ENCODE assay signal across 1 cellular context in genomic region chr6:3382399-3383279, GRCh38.
A peak's percentile ranks its signal among the peaks of the same experiment; 100 is the strongest.
TF ChIP-seq lines count a peak whose summit lies in the region.

No MANE protein-coding gene starts in this region.

TF ChIP-seq in HepG2, 621 proteins besides CTCF, POLR2A, EP300 and RAD21 (continued from another document and continues in another):
- 0 out of 2 replicates have a peak, but pooled peaks have one; percentile 20 for TF ChIP-seq ARID2 (CRISPR knock-in tag; IDR thresholded peaks at IDR 0.05; ENCODE audit: borderline replicate concordance)
- TF ChIP-seq ZFX (CRISPR knock-in tag; IDR thresholded peaks at IDR 0.05; ENCODE audit: low read depth) = no peak
- TF ChIP-seq FOSL1 (CRISPR knock-in tag; IDR thresholded peaks at IDR 0.05; ENCODE audit: borderline replicate concordance) = peak; percentile 82
- no peak for TF ChIP-seq ZSCAN9 (CRISPR knock-in tag; IDR thresholded peaks at IDR 0.05; ENCODE audit: borderline replicate concordance)
- TF ChIP-seq PATZ1 (CRISPR knock-in tag; IDR thresholded peaks at IDR 0.05) = peak; percentile 32; the same call in 1 of the 2 replicates
- no peak for TF ChIP-seq KLF6 (CRISPR knock-in tag; IDR thresholded peaks at IDR 0.05)
- peak; percentile 51; the same call in 1 of the 2 replicates for TF ChIP-seq ARNTL (CRISPR knock-in tag; IDR thresholded peaks at IDR 0.05)
- TF ChIP-seq ZNF607 (CRISPR knock-in tag; IDR thresholded peaks at IDR 0.05; ENCODE audit: borderline replicate concordance) = 0 out of 2 replicates have a peak, but pooled peaks have one; percentile 35
- no peak for TF ChIP-seq ZNF33B (CRISPR knock-in tag; IDR thresholded peaks at IDR 0.05)
- no peak for TF ChIP-seq ZNF770 (CRISPR knock-in tag; IDR thresholded peaks at IDR 0.05)
- peak; percentile 17; the same call in 1 of the 2 replicates for TF ChIP-seq YEATS2 (CRISPR knock-in tag; IDR thresholded peaks at IDR 0.05; ENCODE audit: borderline replicate concordance)
- TF ChIP-seq TEAD3 (CRISPR knock-in tag; optimal IDR thresholded peaks at IDR 0.05; ENCODE audit: borderline replicate concordance) = no peak
- TF ChIP-seq ZNF850 (CRISPR knock-in tag; conservative IDR thresholded peaks at IDR 0.05) = no peak
- TF ChIP-seq MTA3 (CRISPR knock-in tag; IDR thresholded peaks at IDR 0.05) = no peak
- TF ChIP-seq ZNF644 (CRISPR knock-in tag; IDR thresholded peaks at IDR 0.05; ENCODE audit: low read depth) = peak; percentile 35; the same call in 1 of the 2 replicates
- no peak for TF ChIP-seq ZFYVE20 (CRISPR knock-in tag; IDR thresholded peaks at IDR 0.05; ENCODE audit: borderline replicate concordance, low read depth)
- TF ChIP-seq SRSF1 (optimal IDR thresholded peaks at IDR 0.05; ENCODE audit: low read depth, low read length) = no peak
- TF ChIP-seq MYPOP (CRISPR knock-in tag; IDR thresholded peaks at IDR 0.05) = no peak
- no peak; the same call in 1 of the 2 replicates for TF ChIP-seq PRDM10 (CRISPR knock-in tag; IDR thresholded peaks at IDR 0.05; ENCODE audit: low read depth)
- peak; percentile 77 for TF ChIP-seq SAP130 (CRISPR knock-in tag; IDR thresholded peaks at IDR 0.05; ENCODE audit: low read depth)
- no peak for TF ChIP-seq TOE1 (CRISPR knock-in tag; IDR thresholded peaks at IDR 0.05)
- no peak for TF ChIP-seq ZKSCAN5 (CRISPR knock-in tag; IDR thresholded peaks at IDR 0.05)
- TF ChIP-seq ZNF335 (CRISPR knock-in tag; IDR thresholded peaks at IDR 0.05) = no peak
- TF ChIP-seq, protein P1, sequence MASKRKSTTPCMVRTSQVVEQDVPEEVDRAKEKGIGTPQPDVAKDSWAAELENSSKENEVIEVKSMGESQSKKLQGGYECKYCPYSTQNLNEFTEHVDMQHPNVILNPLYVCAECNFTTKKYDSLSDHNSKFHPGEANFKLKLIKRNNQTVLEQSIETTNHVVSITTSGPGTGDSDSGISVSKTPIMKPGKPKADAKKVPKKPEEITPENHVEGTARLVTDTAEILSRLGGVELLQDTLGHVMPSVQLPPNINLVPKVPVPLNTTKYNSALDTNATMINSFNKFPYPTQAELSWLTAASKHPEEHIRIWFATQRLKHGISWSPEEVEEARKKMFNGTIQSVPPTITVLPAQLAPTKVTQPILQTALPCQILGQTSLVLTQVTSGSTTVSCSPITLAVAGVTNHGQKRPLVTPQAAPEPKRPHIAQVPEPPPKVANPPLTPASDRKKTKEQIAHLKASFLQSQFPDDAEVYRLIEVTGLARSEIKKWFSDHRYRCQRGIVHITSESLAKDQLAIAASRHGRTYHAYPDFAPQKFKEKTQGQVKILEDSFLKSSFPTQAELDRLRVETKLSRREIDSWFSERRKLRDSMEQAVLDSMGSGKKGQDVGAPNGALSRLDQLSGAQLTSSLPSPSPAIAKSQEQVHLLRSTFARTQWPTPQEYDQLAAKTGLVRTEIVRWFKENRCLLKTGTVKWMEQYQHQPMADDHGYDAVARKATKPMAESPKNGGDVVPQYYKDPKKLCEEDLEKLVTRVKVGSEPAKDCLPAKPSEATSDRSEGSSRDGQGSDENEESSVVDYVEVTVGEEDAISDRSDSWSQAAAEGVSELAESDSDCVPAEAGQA (IDR thresholded peaks at IDR 0.05; ENCODE audit: low read depth) = peak; percentile 57; the same call in 1 of the 2 replicates
- TF ChIP-seq, protein P1 (CRISPR knock-in tag; IDR thresholded peaks at IDR 0.05; ENCODE audit: borderline replicate concordance) = no peak
- no peak for TF ChIP-seq ZNF780A (CRISPR knock-in tag; IDR thresholded peaks at IDR 0.05)
- peak; percentile 75 for TF ChIP-seq ZNF24 (IDR thresholded peaks at IDR 0.05)
- TF ChIP-seq TCF7L2 (IDR thresholded peaks at IDR 0.05; ENCODE audit: low read depth, low read length) = no peak
- TF ChIP-seq, protein P2, sequence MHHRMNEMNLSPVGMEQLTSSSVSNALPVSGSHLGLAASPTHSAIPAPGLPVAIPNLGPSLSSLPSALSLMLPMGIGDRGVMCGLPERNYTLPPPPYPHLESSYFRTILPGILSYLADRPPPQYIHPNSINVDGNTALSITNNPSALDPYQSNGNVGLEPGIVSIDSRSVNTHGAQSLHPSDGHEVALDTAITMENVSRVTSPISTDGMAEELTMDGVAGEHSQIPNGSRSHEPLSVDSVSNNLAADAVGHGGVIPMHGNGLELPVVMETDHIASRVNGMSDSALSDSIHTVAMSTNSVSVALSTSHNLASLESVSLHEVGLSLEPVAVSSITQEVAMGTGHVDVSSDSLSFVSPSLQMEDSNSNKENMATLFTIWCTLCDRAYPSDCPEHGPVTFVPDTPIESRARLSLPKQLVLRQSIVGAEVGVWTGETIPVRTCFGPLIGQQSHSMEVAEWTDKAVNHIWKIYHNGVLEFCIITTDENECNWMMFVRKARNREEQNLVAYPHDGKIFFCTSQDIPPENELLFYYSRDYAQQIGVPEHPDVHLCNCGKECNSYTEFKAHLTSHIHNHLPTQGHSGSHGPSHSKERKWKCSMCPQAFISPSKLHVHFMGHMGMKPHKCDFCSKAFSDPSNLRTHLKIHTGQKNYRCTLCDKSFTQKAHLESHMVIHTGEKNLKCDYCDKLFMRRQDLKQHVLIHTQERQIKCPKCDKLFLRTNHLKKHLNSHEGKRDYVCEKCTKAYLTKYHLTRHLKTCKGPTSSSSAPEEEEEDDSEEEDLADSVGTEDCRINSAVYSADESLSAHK (CRISPR knock-in tag; IDR thresholded peaks at IDR 0.05; ENCODE audit: borderline replicate concordance) = no peak
- TF ChIP-seq, protein P3, sequence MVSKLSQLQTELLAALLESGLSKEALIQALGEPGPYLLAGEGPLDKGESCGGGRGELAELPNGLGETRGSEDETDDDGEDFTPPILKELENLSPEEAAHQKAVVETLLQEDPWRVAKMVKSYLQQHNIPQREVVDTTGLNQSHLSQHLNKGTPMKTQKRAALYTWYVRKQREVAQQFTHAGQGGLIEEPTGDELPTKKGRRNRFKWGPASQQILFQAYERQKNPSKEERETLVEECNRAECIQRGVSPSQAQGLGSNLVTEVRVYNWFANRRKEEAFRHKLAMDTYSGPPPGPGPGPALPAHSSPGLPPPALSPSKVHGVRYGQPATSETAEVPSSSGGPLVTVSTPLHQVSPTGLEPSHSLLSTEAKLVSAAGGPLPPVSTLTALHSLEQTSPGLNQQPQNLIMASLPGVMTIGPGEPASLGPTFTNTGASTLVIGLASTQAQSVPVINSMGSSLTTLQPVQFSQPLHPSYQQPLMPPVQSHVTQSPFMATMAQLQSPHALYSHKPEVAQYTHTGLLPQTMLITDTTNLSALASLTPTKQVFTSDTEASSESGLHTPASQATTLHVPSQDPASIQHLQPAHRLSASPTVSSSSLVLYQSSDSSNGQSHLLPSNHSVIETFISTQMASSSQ (IDR thresholded peaks at IDR 0.05; ENCODE audit: low read depth) = no peak
- TF ChIP-seq, protein P3 (CRISPR knock-in tag; IDR thresholded peaks at IDR 0.05; ENCODE audit: borderline replicate concordance) = peak; percentile 36; the same call in 1 of the 2 replicates
- no peak for TF ChIP-seq THYN1 (CRISPR knock-in tag; IDR thresholded peaks at IDR 0.05; ENCODE audit: borderline replicate concordance, low read depth)
- no peak for TF ChIP-seq ATF7 (IDR thresholded peaks at IDR 0.05)
- no peak for TF ChIP-seq ATF7 (CRISPR knock-in tag; IDR thresholded peaks at IDR 0.05)
- 0 out of 2 replicates have a peak, but pooled peaks have one; percentile 28 for TF ChIP-seq NR2F6 (IDR thresholded peaks at IDR 0.05)
- peak; percentile 19; the same call in 1 of the 2 replicates for TF ChIP-seq NR2F6 (CRISPR knock-in tag; IDR thresholded peaks at IDR 0.05)
- TF ChIP-seq NKX3-1 (CRISPR knock-in tag; IDR thresholded peaks at IDR 0.05) = no peak
